ENCODE assay signal across 8 cellular contexts in the genomic region with DNA sequence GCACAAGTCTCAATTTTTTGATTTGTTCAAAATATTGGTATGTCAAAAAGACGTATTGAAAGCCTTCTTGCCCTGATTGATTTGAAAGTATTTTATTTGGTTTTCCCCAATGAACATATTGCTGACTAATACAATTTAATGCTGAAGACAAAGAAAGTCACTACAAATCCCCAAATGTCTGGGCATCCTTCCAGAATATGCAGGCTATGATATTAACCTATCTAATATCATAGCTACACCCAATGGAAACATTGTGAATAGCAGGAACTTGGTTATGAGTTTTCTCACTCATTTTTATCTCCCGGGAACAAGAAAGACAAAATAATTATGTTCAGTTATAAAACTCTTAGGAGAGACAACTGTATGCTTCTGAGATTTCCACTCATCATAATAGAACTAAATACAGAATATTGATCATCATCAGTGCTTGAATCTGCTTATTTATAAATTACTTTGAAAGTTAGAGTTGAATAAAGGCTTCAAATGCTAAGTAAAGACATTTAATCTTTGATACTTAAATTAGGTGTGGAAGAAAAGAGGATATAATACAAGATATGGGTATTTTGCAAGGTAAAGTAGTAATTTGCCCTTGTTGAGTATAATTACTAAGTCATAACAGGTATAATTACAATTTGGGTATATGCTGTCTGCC.
DNase-seq lines count a peak whose midpoint lies in the region; ATAC-seq and TF ChIP-seq lines count a peak whose summit lies in the region.

No MANE protein-coding gene starts in this region.

- H3K27ac ChIP-seq in naive thymus-derived CD4-positive, alpha-beta T cell (ENCODE audit: low read depth, low read length) = no peak overlapping the region

- peaks cover 3 to 27% (median 7%) of the 10 kb centered on the region in 5 donors for H3K27me3 Mint-ChIP-seq in naive thymus-derived CD4-positive, alpha-beta T cell

- DNase-seq in GM04503 (ENCODE audit: low read depth) (peak; percentile 39), NCI-H524 treated with DMSO at 0.1 percent for 48 hours (lab: John Stamatoyannopoulos, UW) (peak; percentile 64), erythroblast (lab: John Stamatoyannopoulos, UW) (peak; percentile 39 to 50), renal cortical epithelial cell (ENCODE audit: low read depth) (peak; percentile 46), cerebellar nuclear complex (lab: John Stamatoyannopoulos, UW) (no peak)
- DNase-seq in naive thymus-derived CD4-positive, alpha-beta T cell = no peak

- CTCF ChIA-PET in naive thymus-derived CD4-positive, alpha-beta T cell (lab: Charles Lee) = no interaction called here

- intact Hi-C loops in naive thymus-derived CD4-positive, alpha-beta T cell (cut with micrococcal nuclease) = loop anchor here in 1 of 2 donors (2.0 kb wide), 1 partner anchor 848 kb away; no protein-coding TSS in a partner anchor

- H3K27ac Mint-ChIP-seq in naive thymus-derived CD4-positive, alpha-beta T cell = no peak overlapping the region

- no peaks in the 10 kb centered on the region for H3K4me1 ChIP-seq in naive thymus-derived CD4-positive, alpha-beta T cell (ENCODE audit: control insufficient read depth in 2 of 2, insufficient read depth in 2 of 2, low read length in 2 of 2)

- H3K4me3 ChIP-seq in naive thymus-derived CD4-positive, alpha-beta T cell (ENCODE audit: low read length) = no peak overlapping the region

- ATAC-seq in naive thymus-derived CD4-positive, alpha-beta T cell = no peak
- no peak for ATAC-seq in HG03439 (IDR thresholded peaks at IDR 0.05; ENCODE audit: unreplicated experiment)
- ATAC-seq in HG03520 (IDR thresholded peaks at IDR 0.05; ENCODE audit: unreplicated experiment) = no peak

- no peaks in the 10 kb centered on the region for H3K9me3 ChIP-seq in naive thymus-derived CD4-positive, alpha-beta T cell (ENCODE audit: control insufficient read depth in 2 of 3, low read length in 3 of 3)

- POLR2A ChIA-PET in naive thymus-derived CD4-positive, alpha-beta T cell (lab: Charles Lee) = no interaction called here

- H3K27me3 ChIP-seq in naive thymus-derived CD4-positive, alpha-beta T cell (ENCODE audit: control insufficient read depth in 2 of 2, insufficient read depth in 2 of 2, low read length in 2 of 2) = no peaks in the 10 kb centered on the region

- no peaks in the 10 kb centered on the region for H3K36me3 ChIP-seq in naive thymus-derived CD4-positive, alpha-beta T cell (ENCODE audit: control insufficient read depth in 2 of 3, insufficient read depth in 3 of 3, low read length in 3 of 3)

- TF ChIP-seq POLR2A in erythroblast (IDR thresholded peaks at IDR 0.05; ENCODE audit: low read length) = no peak

- H3K9me3 Mint-ChIP-seq in naive thymus-derived CD4-positive, alpha-beta T cell = peaks cover 0 to 3% (median 0%) of the 10 kb centered on the region in 11 donors

- no peak overlapping the region for H3K4me3 Mint-ChIP-seq in naive thymus-derived CD4-positive, alpha-beta T cell

- no peaks in the 10 kb centered on the region for H3K36me3 Mint-ChIP-seq in naive thymus-derived CD4-positive, alpha-beta T cell

- no peaks in the 10 kb centered on the region for H3K4me1 Mint-ChIP-seq in naive thymus-derived CD4-positive, alpha-beta T cell

Comparison
In these comparisons a context has a peak if more than half of its experiments do, and no peak if none do; other contexts are left out.
1. DNase-seq: peak in GM04503 (single experiment), NCI-H524 treated with DMSO at 0.1 percent for 48 hours (single experiment), erythroblast (2 of 2) and renal cortical epithelial cell (single experiment); none in cerebellar nuclear complex (0 of 2) and naive thymus-derived CD4-positive, alpha-beta T cell (0 of 9).